In the genomic region with DNA sequence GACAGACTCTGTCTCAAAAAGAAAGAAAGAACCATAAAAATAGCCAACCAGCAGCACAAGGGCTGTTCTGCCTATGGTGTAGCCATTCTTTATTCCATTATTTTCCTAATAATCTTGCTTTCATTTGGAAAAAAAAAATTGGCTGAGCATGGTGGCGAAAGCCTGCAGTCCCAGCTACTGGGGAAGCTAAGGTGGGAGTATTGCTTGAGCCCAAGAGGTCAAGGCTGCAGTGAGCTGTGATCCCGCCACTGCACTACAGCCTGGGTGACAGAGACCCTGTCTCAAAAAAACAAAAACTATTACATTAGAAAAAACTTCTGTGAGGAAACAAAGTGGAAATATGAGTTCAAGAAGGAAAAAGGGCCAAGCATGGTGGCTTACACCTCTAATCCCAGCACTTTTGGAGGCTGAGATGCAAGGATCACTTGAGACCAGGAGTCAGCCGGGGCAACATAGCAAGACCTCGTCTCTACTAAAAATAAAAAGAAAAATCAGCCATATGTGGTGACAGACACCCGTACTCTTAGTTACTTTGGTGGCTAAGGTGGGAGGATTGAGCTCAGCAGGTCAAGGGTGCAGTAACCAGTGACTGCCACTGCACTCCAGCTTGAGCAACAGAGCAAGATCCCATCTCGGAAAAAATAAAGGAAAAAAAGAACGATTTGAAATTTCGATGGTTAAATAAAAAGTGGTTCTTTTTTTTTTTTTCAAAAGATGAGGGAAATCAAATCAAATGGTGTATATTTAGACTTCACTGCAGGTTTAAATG, we compare ENCODE assay signal across 9 cellular contexts.
A peak's percentile ranks its signal among the peaks of the same experiment; 100 is the strongest.
DNase-seq lines count a peak whose midpoint lies in the region; ATAC-seq and TF ChIP-seq lines count a peak whose summit lies in the region.
"Had no signal": no experiment of that assay in that cellular context is flagged by ENCODE, and none has a peak within 500 bp of the region (broad histone marks: within the 10 kb centered on the region; RNA-seq: fewer than 3 reads in every experiment).

No MANE protein-coding gene starts in this region.

- H3K36me3 Mint-ChIP-seq in activated naive CD8-positive, alpha-beta T cell = no peaks in the 10 kb centered on the region

- H3K27me3 ChIP-seq in BLaER1 treated with 17β-estradiol and CSF1 and Interleukin-3, amounts not matched to agents 10 nM and 100 nM = no peaks in the 10 kb centered on the region

- H4K20me1 ChIP-seq in BLaER1 treated with 17β-estradiol and CSF1 and Interleukin-3, amounts not matched to agents 10 nM and 100 nM = peaks cover 3 to 33% (median 12%) of the 10 kb centered on the region in 11 experiments; a peak in 18 of 22 replicates

- peaks cover 0 to 21% (median 3%) of the 10 kb centered on the region in 11 experiments; a peak in 8 of 22 replicates for H3K36me3 ChIP-seq in BLaER1 treated with 17β-estradiol and CSF1 and Interleukin-3, amounts not matched to agents 10 nM and 100 nM

- H3K27ac Mint-ChIP-seq in activated naive CD8-positive, alpha-beta T cell = peak overlapping the region; percentile 72

- peaks cover 30 to 58% (median 40%) of the 10 kb centered on the region in 10 experiments for H3K4me1 ChIP-seq in BLaER1 treated with 17β-estradiol and CSF1 and Interleukin-3, amounts not matched to agents 10 nM and 100 nM

- H3K27ac ChIP-seq in BLaER1 treated with 17β-estradiol and CSF1 and Interleukin-3, amounts not matched to agents 10 nM and 100 nM = no peak overlapping the region; a peak in 1 of 22 replicates

- H3K4me3 Mint-ChIP-seq in activated naive CD8-positive, alpha-beta T cell = peak overlapping the region; percentile 65

- peak overlapping the region; percentile 4 to 98 (median 32); a peak in 19 of 22 replicates for H3K4me2 ChIP-seq in BLaER1 treated with 17β-estradiol and CSF1 and Interleukin-3, amounts not matched to agents 10 nM and 100 nM

- TF ChIP-seq CTCF in GM20000 (IDR thresholded peaks at IDR 0.05; ENCODE audit: extremely low read depth, missing control alignments) = peak; percentile 11

- DNase-seq in GM20000 (ENCODE audit: low spot score) (no peak), left kidney (ENCODE audit: low read depth, low spot score) (peak; percentile 29), NCI-H128 (lab: John Stamatoyannopoulos, UW; ENCODE audit: unreplicated experiment) (no peak), NCI-H748 (lab: John Stamatoyannopoulos, UW; ENCODE audit: unreplicated experiment) (no peak)
- DNase-seq in activated CD4-positive, CD25-positive, alpha-beta regulatory T cell treated with anti-CD3 and anti-CD28 coated beads, Interleukin-2, amount 50 U/mL, for 72 hours = no peak
- DNase-seq: hippocampal formation had no signal

- no peak overlapping the region for H3K4me3 ChIP-seq in BLaER1 treated with 17β-estradiol and CSF1 and Interleukin-3, amounts not matched to agents 10 nM and 100 nM

- H3K4me1 Mint-ChIP-seq in activated naive CD8-positive, alpha-beta T cell (ENCODE audit: low read depth) = peaks cover 41% of the 10 kb centered on the region

- no peaks in the 10 kb centered on the region for H3K9me3 ChIP-seq in BLaER1 treated with 17β-estradiol and CSF1 and Interleukin-3, amounts not matched to agents 10 nM and 100 nM (replicated peaks in 1 of 11)

- H3K27me3 Mint-ChIP-seq in activated naive CD8-positive, alpha-beta T cell = no peaks in the 10 kb centered on the region

- no peak for ATAC-seq in HG02852 (IDR thresholded peaks at IDR 0.05; ENCODE audit: unreplicated experiment)

- H3K9me3 Mint-ChIP-seq in activated naive CD8-positive, alpha-beta T cell (ENCODE audit: low read depth) = no peaks in the 10 kb centered on the region

- no peak overlapping the region for H3K9ac ChIP-seq in BLaER1 treated with 17β-estradiol and CSF1 and Interleukin-3, amounts not matched to agents 10 nM and 100 nM
